In genomic region chr12:105420659-105421240, GRCh38 we compare ENCODE assay signal across 8 cellular contexts.
DNase-seq lines count a peak whose midpoint lies in the region; ATAC-seq, FAIRE-seq and TF ChIP-seq lines count a peak whose summit lies in the region.

No MANE protein-coding gene starts in this region.

- TF ChIP-seq POLR2A in A549 (IDR thresholded peaks at IDR 0.05; ENCODE audit: low read length), result no peak
- TF ChIP-seq POLR2A in vagina (IDR thresholded peaks at IDR 0.05), result no peak

- H3K4me1 Mint-ChIP-seq in glutamatergic neuron (ENCODE audit: low read depth, unreplicated experiment), result peaks cover 16% of the 10 kb centered on the region

- peaks cover 4% of the 10 kb centered on the region for H3K36me3 Mint-ChIP-seq in glutamatergic neuron (ENCODE audit: unreplicated experiment)

- H3K27ac ChIP-seq in A549, result peak overlapping the region in 1 of 2 experiments; percentile 63; a peak in 3 of 6 replicates
- H3K27ac ChIP-seq in SJSA1, result no peak overlapping the region
- no peak overlapping the region for H3K27ac ChIP-seq in vagina

- peak; percentile 62 to 79 for DNase-seq in A549 (ENCODE audit: low read depth in 1 of 2, low spot score in 1 of 2)
- peak; percentile 71 for DNase-seq in NAMALWA (ENCODE audit: low spot score)
- DNase-seq in SJSA1 (ENCODE audit: low read depth in 1 of 2, low spot score in 2 of 2), result peak; percentile 62 to 74
- DNase-seq in activated naive CD4-positive, alpha-beta T cell treated with anti-CD3 and anti-CD28 coated beads, Interleukin-2, amount 50 U/mL, for 16 hours, result peak; percentile 59
- peak; percentile 83 for DNase-seq in glutamatergic neuron
- peak in 9 of 10 donors; percentile 48 to 96 (median 78) for DNase-seq in posterior cingulate gyrus
- no peak for DNase-seq in vagina (ENCODE audit: extremely low spot score in 2 of 2)

- peak; percentile 99 to 100 for TF ChIP-seq RAD21 in A549 (conservative IDR thresholded peaks at IDR 0.05 in 1 of 2, IDR thresholded peaks at IDR 0.05 in 1 of 2)

- no peak overlapping the region for H3K4me3 Mint-ChIP-seq in glutamatergic neuron (ENCODE audit: unreplicated experiment)

- no peak overlapping the region for H3K4me2 ChIP-seq in A549

- peak; percentile 76 to 88 for ATAC-seq in A549
- peak; percentile 65 for ATAC-seq in GM18867 (IDR thresholded peaks at IDR 0.05; ENCODE audit: unreplicated experiment)

- POLR2A ChIA-PET in A549 (lab: Yijun Ruan, JAX), result interaction anchor here (0.5 to 1.0 kb wide), 4 partner anchors 717 to 937 kb away, joined by 3 read pairs; no protein-coding TSS in a partner anchor

- H3K36me3 ChIP-seq in SJSA1, result no peaks in the 10 kb centered on the region
- no peaks in the 10 kb centered on the region for H3K36me3 ChIP-seq in vagina

- intact Hi-C loops in posterior cingulate gyrus (cut with DNase I) (loop anchor here (1.0 to 2.0 kb wide), 2 partner anchors 716 to 804 kb away; no protein-coding TSS in a partner anchor), vagina (cut with DNase I) (loop anchor here (5.0 kb wide), 1 partner anchor 717 kb away; the partner anchor contains the start of gene NUAK1)

- H3K4me3 ChIP-seq in A549 (no peak overlapping the region), SJSA1 (no peak overlapping the region), vagina (no peak overlapping the region)

- H3K4me1 ChIP-seq in A549 (peaks cover 12% of the 10 kb centered on the region; the same call in 1 of the 3 replicates), SJSA1 (replicated peaks) (peaks cover 16% of the 10 kb centered on the region), vagina (no peaks in the 10 kb centered on the region)

- H3K9me3 ChIP-seq in A549 (no peaks in the 10 kb centered on the region), SJSA1 (replicated peaks) (no peaks in the 10 kb centered on the region), vagina (no peaks in the 10 kb centered on the region)

- CTCF ChIA-PET in A549 (lab: Yijun Ruan, JAX), result interaction anchor here (0.6 to 5.2 kb wide), 90 partner anchors 8 to 1498 kb away, joined by 3 to 135 read pairs (median 4); partner anchors contain the start of genes APPL2 and NUAK1

- TF ChIP-seq CTCF in A549 (IDR thresholded peaks at IDR 0.05) (peak; percentile 97), glutamatergic neuron (IDR thresholded peaks at IDR 0.05; ENCODE audit: partially characterized antibody, unreplicated experiment) (peak; percentile 88), vagina (IDR thresholded peaks at IDR 0.05) (peak; percentile 83 to 93 (median 87))

- no peak overlapping the region for H3K27ac Mint-ChIP-seq in glutamatergic neuron (ENCODE audit: unreplicated experiment)

- peaks cover 2% of the 10 kb centered on the region for H3K9me3 Mint-ChIP-seq in glutamatergic neuron (ENCODE audit: unreplicated experiment)

- FAIRE-seq in A549 (lab: Jason Lieb, UNC), result peak; percentile 70

- no peaks in the 10 kb centered on the region for H3K27me3 Mint-ChIP-seq in glutamatergic neuron (ENCODE audit: unreplicated experiment)

- H3K27me3 ChIP-seq in SJSA1 (replicated peaks) (no peaks in the 10 kb centered on the region), vagina (no peaks in the 10 kb centered on the region)

- no peak for TF ChIP-seq EP300 in A549 (IDR thresholded peaks at IDR 0.05)

TF ChIP-seq in A549, 52 proteins besides CTCF, POLR2A, EP300 and RAD21:
- TF ChIP-seq SMC3 (IDR thresholded peaks at IDR 0.05) (peak; percentile 99), ESRRA (IDR thresholded peaks at IDR 0.05; ENCODE audit: borderline replicate concordance, low read length) (no peak), NFE2L2 (conservative IDR thresholded peaks at IDR 0.05; ENCODE audit: low read length) (no peak)
- TF ChIP-seq, protein P1, sequence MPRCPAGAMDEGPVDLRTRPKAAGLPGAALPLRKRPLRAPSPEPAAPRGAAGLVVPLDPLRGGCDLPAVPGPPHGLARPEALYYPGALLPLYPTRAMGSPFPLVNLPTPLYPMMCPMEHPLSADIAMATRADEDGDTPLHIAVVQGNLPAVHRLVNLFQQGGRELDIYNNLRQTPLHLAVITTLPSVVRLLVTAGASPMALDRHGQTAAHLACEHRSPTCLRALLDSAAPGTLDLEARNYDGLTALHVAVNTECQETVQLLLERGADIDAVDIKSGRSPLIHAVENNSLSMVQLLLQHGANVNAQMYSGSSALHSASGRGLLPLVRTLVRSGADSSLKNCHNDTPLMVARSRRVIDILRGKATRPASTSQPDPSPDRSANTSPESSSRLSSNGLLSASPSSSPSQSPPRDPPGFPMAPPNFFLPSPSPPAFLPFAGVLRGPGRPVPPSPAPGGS (IDR thresholded peaks at IDR 0.05), result no peak

Comparison
In these comparisons a context has a peak if more than half of its experiments do, and no peak if none do; other contexts are left out.
1. DNase-seq: peak in A549 (2 of 2), NAMALWA (single experiment), SJSA1 (2 of 2), activated naive CD4-positive, alpha-beta T cell treated with anti-CD3 and anti-CD28 coated beads, Interleukin-2, amount 50 U/mL, for 16 hours (single experiment), glutamatergic neuron (single experiment) and posterior cingulate gyrus (9 of 10); none in vagina (0 of 2).
2. Peak in every context shown above with its lines, with median percentiles within 50 percentile points of each other: CTCF ChIP-seq.